2 cellular contexts compared by ENCODE assay signal in the genomic region with DNA sequence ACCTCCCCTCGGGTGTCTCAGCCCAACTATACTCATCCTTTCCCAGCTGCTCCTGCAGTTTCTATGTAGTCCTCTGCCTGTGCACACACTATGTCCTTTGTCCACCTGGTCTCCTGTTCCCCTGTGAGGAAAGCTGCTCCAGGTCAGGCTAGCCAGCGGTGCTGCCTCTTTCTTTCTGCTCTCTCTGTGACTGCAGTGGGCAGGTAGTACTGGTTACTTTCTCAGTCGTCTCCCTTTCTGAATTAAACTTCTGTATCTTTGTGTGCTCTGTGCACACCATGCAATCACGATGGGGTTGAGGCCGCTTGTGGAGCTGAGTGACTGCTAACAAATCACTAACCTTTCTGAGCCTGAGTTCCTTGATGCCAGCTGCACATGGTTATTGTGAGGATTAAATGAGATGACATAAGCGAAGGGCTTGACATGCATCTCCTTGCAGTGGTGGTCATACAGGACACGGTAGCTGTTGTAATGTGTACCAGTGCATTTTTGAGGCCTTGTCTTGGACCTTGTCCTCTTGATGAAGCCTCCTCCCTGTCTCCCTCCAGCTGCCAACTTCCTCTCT.
TF ChIP-seq lines count a peak whose summit lies in the region.

No MANE protein-coding gene starts in this region.

TF ChIP-seq in HEK293, 187 proteins besides CTCF, POLR2A, EP300 and RAD21 (continued from another document):
- TF ChIP-seq, protein P1, sequence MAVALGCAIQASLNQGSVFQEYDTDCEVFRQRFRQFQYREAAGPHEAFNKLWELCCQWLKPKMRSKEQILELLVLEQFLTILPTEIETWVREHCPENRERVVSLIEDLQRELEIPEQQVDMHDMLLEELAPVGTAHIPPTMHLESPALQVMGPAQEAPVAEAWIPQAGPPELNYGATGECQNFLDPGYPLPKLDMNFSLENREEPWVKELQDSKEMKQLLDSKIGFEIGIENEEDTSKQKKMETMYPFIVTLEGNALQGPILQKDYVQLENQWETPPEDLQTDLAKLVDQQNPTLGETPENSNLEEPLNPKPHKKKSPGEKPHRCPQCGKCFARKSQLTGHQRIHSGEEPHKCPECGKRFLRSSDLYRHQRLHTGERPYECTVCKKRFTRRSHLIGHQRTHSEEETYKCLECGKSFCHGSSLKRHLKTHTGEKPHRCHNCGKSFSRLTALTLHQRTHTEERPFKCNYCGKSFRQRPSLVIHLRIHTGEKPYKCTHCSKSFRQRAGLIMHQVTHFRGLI (tag by site-specific recombination; IDR thresholded peaks at IDR 0.05) = peak; percentile 37; the same call in 1 of the 2 replicates

TF ChIP-seq in WTC11, 78 proteins besides CTCF, POLR2A, EP300 and RAD21 (continued from another document):
- TF ChIP-seq, protein P2, sequence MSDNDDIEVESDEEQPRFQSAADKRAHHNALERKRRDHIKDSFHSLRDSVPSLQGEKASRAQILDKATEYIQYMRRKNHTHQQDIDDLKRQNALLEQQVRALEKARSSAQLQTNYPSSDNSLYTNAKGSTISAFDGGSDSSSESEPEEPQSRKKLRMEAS (CRISPR knock-in tag; IDR thresholded peaks at IDR 0.05) = no peak
- no peak for TF ChIP-seq ZNF416 (CRISPR knock-in tag; IDR thresholded peaks at IDR 0.05)
- TF ChIP-seq, protein P3, sequence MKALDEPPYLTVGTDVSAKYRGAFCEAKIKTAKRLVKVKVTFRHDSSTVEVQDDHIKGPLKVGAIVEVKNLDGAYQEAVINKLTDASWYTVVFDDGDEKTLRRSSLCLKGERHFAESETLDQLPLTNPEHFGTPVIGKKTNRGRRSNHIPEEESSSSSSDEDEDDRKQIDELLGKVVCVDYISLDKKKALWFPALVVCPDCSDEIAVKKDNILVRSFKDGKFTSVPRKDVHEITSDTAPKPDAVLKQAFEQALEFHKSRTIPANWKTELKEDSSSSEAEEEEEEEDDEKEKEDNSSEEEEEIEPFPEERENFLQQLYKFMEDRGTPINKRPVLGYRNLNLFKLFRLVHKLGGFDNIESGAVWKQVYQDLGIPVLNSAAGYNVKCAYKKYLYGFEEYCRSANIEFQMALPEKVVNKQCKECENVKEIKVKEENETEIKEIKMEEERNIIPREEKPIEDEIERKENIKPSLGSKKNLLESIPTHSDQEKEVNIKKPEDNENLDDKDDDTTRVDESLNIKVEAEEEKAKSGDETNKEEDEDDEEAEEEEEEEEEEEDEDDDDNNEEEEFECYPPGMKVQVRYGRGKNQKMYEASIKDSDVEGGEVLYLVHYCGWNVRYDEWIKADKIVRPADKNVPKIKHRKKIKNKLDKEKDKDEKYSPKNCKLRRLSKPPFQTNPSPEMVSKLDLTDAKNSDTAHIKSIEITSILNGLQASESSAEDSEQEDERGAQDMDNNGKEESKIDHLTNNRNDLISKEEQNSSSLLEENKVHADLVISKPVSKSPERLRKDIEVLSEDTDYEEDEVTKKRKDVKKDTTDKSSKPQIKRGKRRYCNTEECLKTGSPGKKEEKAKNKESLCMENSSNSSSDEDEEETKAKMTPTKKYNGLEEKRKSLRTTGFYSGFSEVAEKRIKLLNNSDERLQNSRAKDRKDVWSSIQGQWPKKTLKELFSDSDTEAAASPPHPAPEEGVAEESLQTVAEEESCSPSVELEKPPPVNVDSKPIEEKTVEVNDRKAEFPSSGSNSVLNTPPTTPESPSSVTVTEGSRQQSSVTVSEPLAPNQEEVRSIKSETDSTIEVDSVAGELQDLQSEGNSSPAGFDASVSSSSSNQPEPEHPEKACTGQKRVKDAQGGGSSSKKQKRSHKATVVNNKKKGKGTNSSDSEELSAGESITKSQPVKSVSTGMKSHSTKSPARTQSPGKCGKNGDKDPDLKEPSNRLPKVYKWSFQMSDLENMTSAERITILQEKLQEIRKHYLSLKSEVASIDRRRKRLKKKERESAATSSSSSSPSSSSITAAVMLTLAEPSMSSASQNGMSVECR (CRISPR knock-in tag; IDR thresholded peaks at IDR 0.05; ENCODE audit: borderline replicate concordance) = no peak
- TF ChIP-seq, protein P4, sequence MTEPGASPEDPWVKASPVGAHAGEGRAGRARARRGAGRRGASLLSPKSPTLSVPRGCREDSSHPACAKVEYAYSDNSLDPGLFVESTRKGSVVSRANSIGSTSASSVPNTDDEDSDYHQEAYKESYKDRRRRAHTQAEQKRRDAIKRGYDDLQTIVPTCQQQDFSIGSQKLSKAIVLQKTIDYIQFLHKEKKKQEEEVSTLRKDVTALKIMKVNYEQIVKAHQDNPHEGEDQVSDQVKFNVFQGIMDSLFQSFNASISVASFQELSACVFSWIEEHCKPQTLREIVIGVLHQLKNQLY (CRISPR knock-in tag; IDR thresholded peaks at IDR 0.05) = no peak
- no peak for TF ChIP-seq NR3C1 (CRISPR knock-in tag; conservative IDR thresholded peaks at IDR 0.05; ENCODE audit: low read depth)
- TF ChIP-seq, protein P5, sequence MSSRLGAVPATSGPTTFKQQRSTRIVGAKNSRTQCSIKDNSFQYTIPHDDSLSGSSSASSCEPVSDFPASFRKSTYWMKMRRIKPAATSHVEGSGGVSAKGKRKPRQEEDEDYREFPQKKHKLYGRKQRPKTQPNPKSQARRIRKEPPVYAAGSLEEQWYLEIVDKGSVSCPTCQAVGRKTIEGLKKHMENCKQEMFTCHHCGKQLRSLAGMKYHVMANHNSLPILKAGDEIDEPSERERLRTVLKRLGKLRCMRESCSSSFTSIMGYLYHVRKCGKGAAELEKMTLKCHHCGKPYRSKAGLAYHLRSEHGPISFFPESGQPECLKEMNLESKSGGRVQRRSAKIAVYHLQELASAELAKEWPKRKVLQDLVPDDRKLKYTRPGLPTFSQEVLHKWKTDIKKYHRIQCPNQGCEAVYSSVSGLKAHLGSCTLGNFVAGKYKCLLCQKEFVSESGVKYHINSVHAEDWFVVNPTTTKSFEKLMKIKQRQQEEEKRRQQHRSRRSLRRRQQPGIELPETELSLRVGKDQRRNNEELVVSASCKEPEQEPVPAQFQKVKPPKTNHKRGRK (CRISPR knock-in tag; IDR thresholded peaks at IDR 0.05; ENCODE audit: borderline replicate concordance) = no peak
- TF ChIP-seq, protein P6, sequence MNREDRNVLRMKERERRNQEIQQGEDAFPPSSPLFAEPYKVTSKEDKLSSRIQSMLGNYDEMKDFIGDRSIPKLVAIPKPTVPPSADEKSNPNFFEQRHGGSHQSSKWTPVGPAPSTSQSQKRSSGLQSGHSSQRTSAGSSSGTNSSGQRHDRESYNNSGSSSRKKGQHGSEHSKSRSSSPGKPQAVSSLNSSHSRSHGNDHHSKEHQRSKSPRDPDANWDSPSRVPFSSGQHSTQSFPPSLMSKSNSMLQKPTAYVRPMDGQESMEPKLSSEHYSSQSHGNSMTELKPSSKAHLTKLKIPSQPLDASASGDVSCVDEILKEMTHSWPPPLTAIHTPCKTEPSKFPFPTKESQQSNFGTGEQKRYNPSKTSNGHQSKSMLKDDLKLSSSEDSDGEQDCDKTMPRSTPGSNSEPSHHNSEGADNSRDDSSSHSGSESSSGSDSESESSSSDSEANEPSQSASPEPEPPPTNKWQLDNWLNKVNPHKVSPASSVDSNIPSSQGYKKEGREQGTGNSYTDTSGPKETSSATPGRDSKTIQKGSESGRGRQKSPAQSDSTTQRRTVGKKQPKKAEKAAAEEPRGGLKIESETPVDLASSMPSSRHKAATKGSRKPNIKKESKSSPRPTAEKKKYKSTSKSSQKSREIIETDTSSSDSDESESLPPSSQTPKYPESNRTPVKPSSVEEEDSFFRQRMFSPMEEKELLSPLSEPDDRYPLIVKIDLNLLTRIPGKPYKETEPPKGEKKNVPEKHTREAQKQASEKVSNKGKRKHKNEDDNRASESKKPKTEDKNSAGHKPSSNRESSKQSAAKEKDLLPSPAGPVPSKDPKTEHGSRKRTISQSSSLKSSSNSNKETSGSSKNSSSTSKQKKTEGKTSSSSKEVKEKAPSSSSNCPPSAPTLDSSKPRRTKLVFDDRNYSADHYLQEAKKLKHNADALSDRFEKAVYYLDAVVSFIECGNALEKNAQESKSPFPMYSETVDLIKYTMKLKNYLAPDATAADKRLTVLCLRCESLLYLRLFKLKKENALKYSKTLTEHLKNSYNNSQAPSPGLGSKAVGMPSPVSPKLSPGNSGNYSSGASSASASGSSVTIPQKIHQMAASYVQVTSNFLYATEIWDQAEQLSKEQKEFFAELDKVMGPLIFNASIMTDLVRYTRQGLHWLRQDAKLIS (CRISPR knock-in tag; IDR thresholded peaks at IDR 0.05; ENCODE audit: borderline replicate concordance) = no peak
- TF ChIP-seq, protein P7, sequence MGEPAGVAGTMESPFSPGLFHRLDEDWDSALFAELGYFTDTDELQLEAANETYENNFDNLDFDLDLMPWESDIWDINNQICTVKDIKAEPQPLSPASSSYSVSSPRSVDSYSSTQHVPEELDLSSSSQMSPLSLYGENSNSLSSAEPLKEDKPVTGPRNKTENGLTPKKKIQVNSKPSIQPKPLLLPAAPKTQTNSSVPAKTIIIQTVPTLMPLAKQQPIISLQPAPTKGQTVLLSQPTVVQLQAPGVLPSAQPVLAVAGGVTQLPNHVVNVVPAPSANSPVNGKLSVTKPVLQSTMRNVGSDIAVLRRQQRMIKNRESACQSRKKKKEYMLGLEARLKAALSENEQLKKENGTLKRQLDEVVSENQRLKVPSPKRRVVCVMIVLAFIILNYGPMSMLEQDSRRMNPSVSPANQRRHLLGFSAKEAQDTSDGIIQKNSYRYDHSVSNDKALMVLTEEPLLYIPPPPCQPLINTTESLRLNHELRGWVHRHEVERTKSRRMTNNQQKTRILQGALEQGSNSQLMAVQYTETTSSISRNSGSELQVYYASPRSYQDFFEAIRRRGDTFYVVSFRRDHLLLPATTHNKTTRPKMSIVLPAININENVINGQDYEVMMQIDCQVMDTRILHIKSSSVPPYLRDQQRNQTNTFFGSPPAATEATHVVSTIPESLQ (CRISPR knock-in tag; IDR thresholded peaks at IDR 0.05) = no peak
- TF ChIP-seq ZNF423 (CRISPR knock-in tag; IDR thresholded peaks at IDR 0.05) = no peak
- TF ChIP-seq, protein P8, sequence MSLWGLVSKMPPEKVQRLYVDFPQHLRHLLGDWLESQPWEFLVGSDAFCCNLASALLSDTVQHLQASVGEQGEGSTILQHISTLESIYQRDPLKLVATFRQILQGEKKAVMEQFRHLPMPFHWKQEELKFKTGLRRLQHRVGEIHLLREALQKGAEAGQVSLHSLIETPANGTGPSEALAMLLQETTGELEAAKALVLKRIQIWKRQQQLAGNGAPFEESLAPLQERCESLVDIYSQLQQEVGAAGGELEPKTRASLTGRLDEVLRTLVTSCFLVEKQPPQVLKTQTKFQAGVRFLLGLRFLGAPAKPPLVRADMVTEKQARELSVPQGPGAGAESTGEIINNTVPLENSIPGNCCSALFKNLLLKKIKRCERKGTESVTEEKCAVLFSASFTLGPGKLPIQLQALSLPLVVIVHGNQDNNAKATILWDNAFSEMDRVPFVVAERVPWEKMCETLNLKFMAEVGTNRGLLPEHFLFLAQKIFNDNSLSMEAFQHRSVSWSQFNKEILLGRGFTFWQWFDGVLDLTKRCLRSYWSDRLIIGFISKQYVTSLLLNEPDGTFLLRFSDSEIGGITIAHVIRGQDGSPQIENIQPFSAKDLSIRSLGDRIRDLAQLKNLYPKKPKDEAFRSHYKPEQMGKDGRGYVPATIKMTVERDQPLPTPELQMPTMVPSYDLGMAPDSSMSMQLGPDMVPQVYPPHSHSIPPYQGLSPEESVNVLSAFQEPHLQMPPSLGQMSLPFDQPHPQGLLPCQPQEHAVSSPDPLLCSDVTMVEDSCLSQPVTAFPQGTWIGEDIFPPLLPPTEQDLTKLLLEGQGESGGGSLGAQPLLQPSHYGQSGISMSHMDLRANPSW (CRISPR knock-in tag; conservative IDR thresholded peaks at IDR 0.05; ENCODE audit: low read depth) = no peak
